In genomic region chr3:72388644-72389043, GRCh38 we compare ENCODE assay signal across 25 cellular contexts.
"Had no signal": no experiment of that assay in that cellular context is flagged by ENCODE, and none has a peak within 500 bp of the region (broad histone marks: within the 10 kb centered on the region; RNA-seq: fewer than 3 reads in every experiment).

No MANE protein-coding gene starts in this region.

- ATAC-seq: left ventricle myocardium superior, right cardiac atrium had no signal

- H3K4me3 Mint-ChIP-seq: activated CD4-positive, alpha-beta memory T cell treated with anti-CD3 and anti-CD28 coated beads for 36 hours; activated CD4-positive, alpha-beta T cell treated with anti-CD3 and anti-CD28 coated beads, Interleukin-2, amount 10 ng/mL, durations not matched to agents 24 days and 14 days; activated T-cell treated with anti-CD3 and anti-CD28 coated beads, Interleukin-2, amount 50 U/mL, for 24 hours; dendritic cell treated with granulocyte-macrophage colony-stimulating factor and Interleukin-4, amounts not matched to agents 40 ng/mL and 50 ng/mL, for 4 days; mesothelial cell of epicardium; type B pancreatic cell had no signal

- H3K9me3 ChIP-seq: esophagus muscularis mucosa, thoracic aorta, uterus had no signal

- H3K27me3 Mint-ChIP-seq: activated CD4-positive, alpha-beta memory T cell treated with anti-CD3 and anti-CD28 coated beads for 36 hours; activated CD4-positive, alpha-beta T cell treated with anti-CD3 and anti-CD28 coated beads, Interleukin-2, amount 10 ng/mL, durations not matched to agents 24 days and 14 days; activated T-cell treated with anti-CD3 and anti-CD28 coated beads, Interleukin-2, amount 50 U/mL, for 24 hours; dendritic cell treated with granulocyte-macrophage colony-stimulating factor and Interleukin-4, amounts not matched to agents 40 ng/mL and 50 ng/mL, for 4 days; naive B cell; type B pancreatic cell had no signal

- H3K27ac Mint-ChIP-seq: activated CD4-positive, alpha-beta memory T cell treated with anti-CD3 and anti-CD28 coated beads for 36 hours; activated T-cell treated with anti-CD3 and anti-CD28 coated beads, Interleukin-2, amount 50 U/mL, for 24 hours; dendritic cell treated with granulocyte-macrophage colony-stimulating factor and Interleukin-4, amounts not matched to agents 40 ng/mL and 50 ng/mL, for 4 days; mesothelial cell of epicardium; type B pancreatic cell had no signal

- H3K36me3 Mint-ChIP-seq: mesothelial cell of epicardium, naive B cell, type B pancreatic cell had no signal

- DNase-seq: activated CD4-positive, alpha-beta memory T cell treated with anti-CD3 and anti-CD28 coated beads for 36 hours; activated CD4-positive, alpha-beta T cell treated with anti-CD3 and anti-CD28 coated beads, Interleukin-2, amount 10 ng/mL, durations not matched to agents 24 days and 14 days; activated CD4-positive, CD25-positive, alpha-beta regulatory T cell treated with anti-CD3 and anti-CD28 coated beads, Interleukin-2, amount 50 U/mL, for 72 hours; activated CD8-positive, alpha-beta memory T cell treated with anti-CD3 and anti-CD28 coated beads, Interleukin-2, amount 50 U/mL, for 48 hours; activated naive CD4-positive, alpha-beta T cell; activated T-cell treated with anti-CD3 and anti-CD28 coated beads, Interleukin-2, amount 50 U/mL, for 24 hours; amniotic stem cell; caudate nucleus; effector CD4-positive, alpha-beta T cell; left ventricle myocardium superior; naive B cell; occipital lobe; posterior cingulate gyrus; stimulated activated CD4-positive, alpha-beta T cell treated with anti-CD3 and anti-CD28 coated beads, Interleukin-15, amount 100 ng/mL, for 24 hours; stimulated activated CD4-positive, alpha-beta T cell treated with anti-CD3 and anti-CD28 coated beads, Interleukin-2, amount 100 ng/mL, for 24 hours; stimulated activated naive CD4-positive, alpha-beta T cell; T-helper 1 cell; uterus; WERI-Rb-1 had no signal

- H3K4me1 ChIP-seq: uterus had no signal

- H3K27me3 ChIP-seq: esophagus muscularis mucosa, uterus had no signal

- H3K4me3 ChIP-seq: esophagus muscularis mucosa, thoracic aorta, uterus had no signal

- H3K36me3 ChIP-seq: esophagus muscularis mucosa, uterus, WERI-Rb-1 had no signal

- H3K9me3 Mint-ChIP-seq: activated CD4-positive, alpha-beta memory T cell treated with anti-CD3 and anti-CD28 coated beads for 36 hours; activated CD4-positive, alpha-beta T cell treated with anti-CD3 and anti-CD28 coated beads, Interleukin-2, amount 10 ng/mL, durations not matched to agents 24 days and 14 days; activated T-cell treated with anti-CD3 and anti-CD28 coated beads, Interleukin-2, amount 50 U/mL, for 24 hours; dendritic cell treated with granulocyte-macrophage colony-stimulating factor and Interleukin-4, amounts not matched to agents 40 ng/mL and 50 ng/mL, for 4 days; naive B cell; type B pancreatic cell had no signal

- H3K27ac ChIP-seq: esophagus muscularis mucosa, thoracic aorta, uterus, WERI-Rb-1 had no signal
